8 cellular contexts compared by ENCODE assay signal in the genomic region with DNA sequence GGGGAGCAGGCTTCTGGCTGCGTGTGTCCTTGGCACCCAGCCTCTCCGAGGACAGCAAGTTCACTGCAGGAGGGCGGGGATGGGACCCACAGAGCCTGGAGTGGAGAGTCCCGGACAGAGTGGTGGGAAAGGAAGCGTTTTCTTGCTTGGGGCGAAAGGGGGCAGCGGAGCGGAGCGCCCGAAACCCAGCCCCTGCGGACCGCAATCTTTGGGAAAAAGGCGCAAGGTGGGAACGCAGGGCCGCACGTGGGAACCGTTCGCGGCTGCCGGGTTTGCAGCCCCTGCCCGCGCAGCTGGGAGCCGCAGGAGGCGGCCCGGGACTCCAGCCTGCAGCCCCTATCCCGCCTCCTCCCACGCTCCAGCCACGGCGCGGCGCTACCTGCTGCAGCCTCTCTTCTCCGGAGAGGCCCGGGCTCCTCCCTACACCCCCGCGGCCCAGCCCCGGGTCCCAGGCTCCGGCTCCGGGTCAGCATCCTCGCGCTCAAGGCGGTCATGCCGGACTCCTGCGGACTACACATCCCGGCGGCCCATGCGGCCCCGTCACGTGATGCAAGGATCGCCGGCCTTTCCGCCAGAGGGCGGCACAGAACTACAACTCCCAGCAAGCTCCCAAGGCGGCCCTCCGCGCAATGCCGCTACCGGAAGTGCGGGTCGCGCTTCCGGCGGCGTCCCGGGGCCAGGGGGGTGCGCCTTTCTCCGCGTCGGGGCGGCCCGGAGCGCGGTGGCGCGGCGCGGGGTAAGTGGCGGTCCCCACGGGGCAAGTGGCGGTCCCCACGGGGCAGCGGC. TPM values are rescaled to one million over a fixed set of nuclear protein-coding genes. Genes with fewer than 3 reads are reported as not detected.
A peak's percentile ranks its signal among the peaks of the same experiment; 100 is the strongest.
DNase-seq lines count a peak whose midpoint lies in the region; ATAC-seq and TF ChIP-seq lines count a peak whose summit lies in the region.

NTHL1 (minus strand) TSS at position 505 of the 786 bp plus-strand sequence; CDS start at position 494, 11 bp downstream.
TSC2 (plus strand) TSS at position 656 of the 786 bp plus-strand sequence. CDS start 631 bp downstream, outside the sequence.

- peaks cover 21% of the 10 kb centered on the region for H3K36me3 Mint-ChIP-seq in activated B cell treated with CpG ODN at 0.5 μM for 24 hours (ENCODE audit: low read depth)

- peak within 1 kb of the TSS; percentile 66 for H3K27ac Mint-ChIP-seq in activated B cell treated with CpG ODN at 0.5 μM for 24 hours

- peak within 1 kb of the TSS; percentile 89 for H3K4me3 Mint-ChIP-seq in activated B cell treated with CpG ODN at 0.5 μM for 24 hours

- POLR2A ChIA-PET in activated B cell treated with CpG ODN at 0.5 μM for 24 hours (lab: Charles Lee) = interaction anchor here (0.6 to 1.9 kb wide), 14 partner anchors 10 to 485 kb away, joined by 3 to 30 read pairs (median 4); partner anchors contain the start of genes MLST8, NHERF2, RPS2 and TRAF7

- DNase-seq in AG08396 (ENCODE audit: low spot score) (peak; percentile 99), NCI-H226 (peak; percentile 93), activated B cell treated with CpG ODN at 0.5 μM for 24 hours (peak; percentile 93), caudate nucleus (lab: John Stamatoyannopoulos, UW) (peak; percentile 81 to 98 (median 94)), iris pigment epithelial cell (ENCODE audit: low read depth) (peak; percentile 97)
- peak; percentile 92 for DNase-seq in stimulated activated CD4-positive, alpha-beta T cell treated with anti-CD3 and anti-CD28 coated beads, Interleukin-12 subunit alpha, Interleukin-12 subunit beta, amount 100 ng/mL, for 4 hours

- TF ChIP-seq CTCF in activated B cell treated with CpG ODN at 0.5 μM for 24 hours (IDR thresholded peaks at IDR 0.05) = no peak

- peak within 1 kb of the TSS; percentile 52 for H3K27ac ChIP-seq in caudate nucleus (ENCODE audit: low read depth, low read length)

- peak; percentile 91 for ATAC-seq in GM18873 (IDR thresholded peaks at IDR 0.05; ENCODE audit: low FRiP score, unreplicated experiment)
- peak; percentile 91 for ATAC-seq in HG03139 (IDR thresholded peaks at IDR 0.05; ENCODE audit: unreplicated experiment)
- peak; percentile 95 for ATAC-seq in activated B cell treated with CpG ODN at 0.5 μM for 24 hours (ENCODE audit: low read depth)

- intact Hi-C loops in activated B cell treated with CpG ODN at 0.5 μM for 24 hours (cut with micrococcal nuclease) = loop anchor here (1.0 to 5.0 kb wide), 5 partner anchors 24 to 158 kb away; partner anchors contain the start of genes MLST8, NDUFB10 and ZNF598

- CTCF ChIA-PET in activated B cell treated with CpG ODN at 0.5 μM for 24 hours (lab: Charles Lee) = interaction anchor here (0.7 to 1.2 kb wide), 2 partner anchors 44 to 92 kb away, joined by 4 to 5 read pairs; no protein-coding TSS in a partner anchor

- H3K9me3 Mint-ChIP-seq in activated B cell treated with CpG ODN at 0.5 μM for 24 hours = no peaks in the 10 kb centered on the region

- H3K27me3 Mint-ChIP-seq in activated B cell treated with CpG ODN at 0.5 μM for 24 hours = no peaks in the 10 kb centered on the region

- peaks cover 24% of the 10 kb centered on the region for H3K4me1 Mint-ChIP-seq in activated B cell treated with CpG ODN at 0.5 μM for 24 hours

RNA-seq across cellular contexts. Expression of gene NTHL1, which starts in this region (rescaled TPM):
- total RNA-seq in activated B cell treated with CpG ODN at 0.5 μM for 24 hours = 10.5 and 11.5 TPM in 2 replicates

RNA-seq across cellular contexts. Expression of gene TSC2, which starts in this region (rescaled TPM):
- 130 and 139 TPM in 2 replicates for total RNA-seq in activated B cell treated with CpG ODN at 0.5 μM for 24 hours

Comparison
In these comparisons a context has a peak if more than half of its experiments do, and no peak if none do; other contexts are left out.
1. Peak in every context shown above with its lines: DNase-seq, ATAC-seq and H3K27ac ChIP-seq.